ENCODE assay signal across 22 cellular contexts in genomic region chr7:155222578-155222977, GRCh38.
A peak's percentile ranks its signal among the peaks of the same experiment; 100 is the strongest.
DNase-seq lines count a peak whose midpoint lies in the region; ATAC-seq, FAIRE-seq and TF ChIP-seq lines count a peak whose summit lies in the region.
"Had no signal": no experiment of that assay in that cellular context is flagged by ENCODE, and none has a peak within 500 bp of the region (broad histone marks: within the 10 kb centered on the region; RNA-seq: fewer than 3 reads in every experiment).

No MANE protein-coding gene starts in this region.

- H3K27ac ChIP-seq in body of pancreas: peak overlapping the region; percentile 42 to 77 (median 64)
- H3K27ac ChIP-seq in pancreas: peak overlapping the region; percentile 30 to 65 (median 42)
- no peak overlapping the region for H3K27ac ChIP-seq in A673 (ENCODE audit: low read depth, low read length, poor library complexity, severe bottlenecking)
- H3K27ac ChIP-seq: SJCRH30 had no signal

- WGBS in body of pancreas, 2 donors: 46 to 59% methylated on average over 4 to 5 of the region's 5 CpGs
- WGBS in pancreas, 2 donors: 60 to 63% methylated on average over 5 of the region's 5 CpGs

- TF ChIP-seq POLR2A in body of pancreas (IDR thresholded peaks at IDR 0.05): no peak

- POLR2A ChIA-PET in A673 (lab: Charles Lee; ENCODE audit: low non-redundant PET): no interaction called here

- intact Hi-C loops in body of pancreas (cut with DNase I): no loop called here
- intact Hi-C loops in pancreas (cut with DNase I): no loop called here
- intact Hi-C loops in A673 (cut with micrococcal nuclease; ENCODE audit: unreplicated experiment): no loop called here

- TF ChIP-seq CTCF in body of pancreas (IDR thresholded peaks at IDR 0.05): no peak
- no peak for TF ChIP-seq CTCF in pancreas (IDR thresholded peaks at IDR 0.05)
- TF ChIP-seq CTCF in A673 (conservative IDR thresholded peaks at IDR 0.05; ENCODE audit: low read depth, low read length): no peak

- H3K4me3 ChIP-seq in body of pancreas: no peak overlapping the region
- H3K4me3 ChIP-seq in pancreas: no peak overlapping the region
- no peak overlapping the region for H3K4me3 ChIP-seq in A673 (ENCODE audit: low read depth, low read length, poor library complexity, severe bottlenecking)
- H3K4me3 ChIP-seq: GM12878, SJCRH30 had no signal

- CTCF ChIA-PET in A673 (lab: Charles Lee): no interaction called here

- peak; percentile 42 to 68 for DNase-seq in NCI-H526 (lab: John Stamatoyannopoulos, UW)
- DNase-seq in NCI-H526 treated with DMSO at 0.1 percent for 48 hours (lab: John Stamatoyannopoulos, UW): no peak
- peak; percentile 8 for DNase-seq in ELR (ENCODE audit: low read depth)
- no peak for DNase-seq in body of pancreas
- no peak for DNase-seq in pancreas
- DNase-seq in NOMO-1 treated with DMSO at 0.1 percent for 48 hours (lab: John Stamatoyannopoulos, UW; ENCODE audit: unreplicated experiment): no peak
- no peak for DNase-seq in CD1c-positive myeloid dendritic cell (ENCODE audit: extremely low spot score)
- DNase-seq in A673 (ENCODE audit: low spot score): no peak
- DNase-seq: 8988T; AML-193; C1 segment of cervical spinal cord; Calu3; CD8-positive, alpha-beta memory T cell; DMS79; Kasumi-1; NCI-H187; NCI-H446 treated with DMSO at 0.1 percent for 48 hours; OCI-M1; SJCRH30 had no signal

- FAIRE-seq in pancreas (lab: Jason Lieb, UNC): no peak
- FAIRE-seq: GM12878, H54, RCC 7860 had no signal

- ATAC-seq in body of pancreas (no peak), pancreas (no peak)

- H3K36me3 ChIP-seq in body of pancreas (replicated peaks in 1 of 2; ENCODE audit: insufficient read depth in 1 of 2, low read depth in 2 of 2) (no peaks in the 10 kb centered on the region), pancreas (no peaks in the 10 kb centered on the region), A673 (ENCODE audit: insufficient read depth, low read length, poor library complexity, severe bottlenecking) (no peaks in the 10 kb centered on the region)
- H3K36me3 ChIP-seq: SJCRH30 had no signal

- BruUV-seq in A673 (replicated peaks; lab: Mats Ljungman, UMichigan): no TSS peak

- H3K27me3 ChIP-seq in body of pancreas: no peaks in the 10 kb centered on the region
- no peaks in the 10 kb centered on the region for H3K27me3 ChIP-seq in pancreas
- H3K27me3 ChIP-seq in A673 (replicated peaks; ENCODE audit: insufficient read depth, low read depth, low read length, poor library complexity): no peaks in the 10 kb centered on the region

- H3K4me1 ChIP-seq in body of pancreas (peaks cover 73% of the 10 kb centered on the region), pancreas (peaks cover 38 to 46% (median 46%) of the 10 kb centered on the region in 3 donors), A673 (ENCODE audit: insufficient read depth, low read length, poor library complexity, severe bottlenecking) (peaks cover 5% of the 10 kb centered on the region)

- H3K9me3 ChIP-seq in body of pancreas (no peaks in the 10 kb centered on the region), pancreas (no peaks in the 10 kb centered on the region), A673 (ENCODE audit: low read depth, low read length, poor library complexity, severe bottlenecking) (no peaks in the 10 kb centered on the region)
- H3K9me3 ChIP-seq: SJCRH30 had no signal

Comparison
In these comparisons a context has a peak if more than half of its experiments do, and no peak if none do; other contexts are left out.
1. DNase-seq: peak in NCI-H526 (2 of 2) and ELR (single experiment); none in NCI-H526 treated with DMSO at 0.1 percent for 48 hours (single experiment), body of pancreas (0 of 4), pancreas (0 of 6), NOMO-1 treated with DMSO at 0.1 percent for 48 hours (single experiment), CD1c-positive myeloid dendritic cell (single experiment) and A673 (single experiment).